8 cellular contexts compared by ENCODE assay signal in genomic region chr1:11908139-11909021, GRCh38. TPM values are rescaled to one million over a fixed set of nuclear protein-coding genes. Genes with fewer than 3 reads are reported as not detected.
DNase-seq lines count a peak whose midpoint lies in the region; ATAC-seq and TF ChIP-seq lines count a peak whose summit lies in the region.

No MANE protein-coding gene starts in this region.

- H3K27ac Mint-ChIP-seq in activated B cell treated with CpG ODN at 0.5 μM for 24 hours: peak overlapping the region; percentile 100

- intact Hi-C loops in activated B cell treated with CpG ODN at 0.5 μM for 24 hours (cut with micrococcal nuclease): loop anchor here (1.0 to 5.0 kb wide), 13 partner anchors 18 to 636 kb away; partner anchors contain the start of genes AGTRAP, CLCN6, FBXO2 and FBXO44

- H3K4me3 ChIP-seq in AG09309 (ENCODE audit: control insufficient read depth, low read depth, low read length): peak overlapping the region; percentile 41

- H3K4me1 Mint-ChIP-seq in activated B cell treated with CpG ODN at 0.5 μM for 24 hours: peaks cover 21% of the 10 kb centered on the region

- H3K9me3 Mint-ChIP-seq in activated B cell treated with CpG ODN at 0.5 μM for 24 hours: no peaks in the 10 kb centered on the region

- peaks cover 11% of the 10 kb centered on the region for H3K36me3 Mint-ChIP-seq in activated B cell treated with CpG ODN at 0.5 μM for 24 hours (ENCODE audit: low read depth)

- ATAC-seq in GM19025 (IDR thresholded peaks at IDR 0.05; ENCODE audit: low read depth, unreplicated experiment) (peak; percentile 47), HG03196 (IDR thresholded peaks at IDR 0.05; ENCODE audit: unreplicated experiment) (peak; percentile 43), activated B cell treated with CpG ODN at 0.5 μM for 24 hours (ENCODE audit: low read depth) (peak; percentile 58)

- TF ChIP-seq CTCF in AG09309 (IDR thresholded peaks at IDR 0.05; ENCODE audit: control insufficient read depth, insufficient read depth, low read depth, low read length, missing control alignments) (no peak), activated B cell treated with CpG ODN at 0.5 μM for 24 hours (IDR thresholded peaks at IDR 0.05) (no peak)

- POLR2A ChIA-PET in activated B cell treated with CpG ODN at 0.5 μM for 24 hours (lab: Charles Lee): interaction anchor here (0.6 to 5.3 kb wide), 102 partner anchors 10 to 1998 kb away, joined by 3 to 184 read pairs (median 6); partner anchors contain the start of genes AGTRAP, CENPS, CLCN6 and EXOSC10

- H3K4me3 Mint-ChIP-seq in activated B cell treated with CpG ODN at 0.5 μM for 24 hours: peak overlapping the region; percentile 94

- DNase-seq in AG09309 (ENCODE audit: low read depth) (peak; percentile 97), NCI-H226 (peak; percentile 100), activated B cell treated with CpG ODN at 0.5 μM for 24 hours (peak; percentile 61), iris pigment epithelial cell (ENCODE audit: low read depth) (peak; percentile 98)
- peak; percentile 92 for DNase-seq in central memory CD4-positive, alpha-beta T cell
- DNase-seq in stimulated activated CD4-positive, alpha-beta T cell treated with anti-CD3 and anti-CD28 coated beads, Interleukin-12 subunit alpha, Interleukin-12 subunit beta, amount 100 ng/mL, for 24 hours (ENCODE audit: low read depth in 2 of 2): peak; percentile 62 to 65

- CTCF ChIA-PET in activated B cell treated with CpG ODN at 0.5 μM for 24 hours (lab: Charles Lee): interaction anchor here (1.0 to 3.4 kb wide), 9 partner anchors 16 to 871 kb away, joined by 3 to 12 read pairs (median 3); partner anchors contain the start of genes KIAA2013 and MFN2

- no peaks in the 10 kb centered on the region for H3K27me3 Mint-ChIP-seq in activated B cell treated with CpG ODN at 0.5 μM for 24 hours

RNA-seq across cellular contexts. Expression of gene KIAA2013, which starts 17.8 kb away (rescaled TPM):
- total RNA-seq in activated B cell treated with CpG ODN at 0.5 μM for 24 hours: 34.8 and 37.4 TPM in 2 replicates

RNA-seq across cellular contexts. Expression of gene PLOD1, which starts 26.1 kb away (rescaled TPM):
- total RNA-seq in activated B cell treated with CpG ODN at 0.5 μM for 24 hours: 15.7 and 18.6 TPM in 2 replicates

RNA-seq across cellular contexts. Expression of gene NPPB, which starts 49.6 kb away (rescaled TPM):
- not detected in 2 replicates for total RNA-seq in activated B cell treated with CpG ODN at 0.5 μM for 24 hours

Comparison
In these comparisons a context has a peak if more than half of its experiments do, and no peak if none do; other contexts are left out.
1. Peak in every context shown above with its lines: DNase-seq, ATAC-seq and H3K4me3 ChIP-seq.